9 cellular contexts compared by ENCODE assay signal in genomic region chr12:75641031-75641780, GRCh38.
DNase-seq lines count a peak whose midpoint lies in the region; ATAC-seq and TF ChIP-seq lines count a peak whose summit lies in the region.
"Had no signal": no experiment of that assay in that cellular context is flagged by ENCODE, and none has a peak within 500 bp of the region (broad histone marks: within the 10 kb centered on the region; RNA-seq: fewer than 3 reads in every experiment).

No MANE protein-coding gene starts in this region.

- peak; percentile 98 for ATAC-seq in GM21528 (IDR thresholded peaks at IDR 0.05; ENCODE audit: low FRiP score, unreplicated experiment)
- ATAC-seq in gastroesophageal sphincter, result peak; percentile 25
- ATAC-seq in stimulated activated naive CD8-positive, alpha-beta T cell treated with anti-CD3 and anti-CD28 coated beads, Interleukin-15, amount 100 ng/mL, for 72 hours, result peak; percentile 97

- H3K9me3 Mint-ChIP-seq in stimulated activated naive CD8-positive, alpha-beta T cell treated with anti-CD3 and anti-CD28 coated beads, Interleukin-15, amount 100 ng/mL, for 72 hours, result no peaks in the 10 kb centered on the region

- H3K27me3 Mint-ChIP-seq in stimulated activated naive CD8-positive, alpha-beta T cell treated with anti-CD3 and anti-CD28 coated beads, Interleukin-15, amount 100 ng/mL, for 72 hours, result peaks cover 17% of the 10 kb centered on the region

- DNase-seq in GF-D8 (lab: John Stamatoyannopoulos, UW) (peak; percentile 9), HT-29 (ENCODE audit: low spot score) (peak; percentile 71), head of caudate nucleus (no peak), NCI-H1105 (lab: John Stamatoyannopoulos, UW) (no peak)
- DNase-seq in activated CD4-positive, alpha-beta T cell treated with anti-CD3 and anti-CD28 coated beads, Interleukin-2, amount 50 U/mL, for 24 hours (ENCODE audit: low read depth in 1 of 2, low spot score in 1 of 2), result peak; percentile 6 to 37
- DNase-seq in stimulated activated naive CD8-positive, alpha-beta T cell treated with anti-CD3 and anti-CD28 coated beads, Interleukin-15, amount 100 ng/mL, for 72 hours, result peak; percentile 25 to 62

- 59 to 77% methylated on average over 4 of the region's 4 CpGs for WGBS in gastroesophageal sphincter (ENCODE audit: low coverage in 1 of 2), 2 donors

- no peak for TF ChIP-seq EP300 in gastroesophageal sphincter (IDR thresholded peaks at IDR 0.05)

- intact Hi-C loops in head of caudate nucleus (cut with DNase I), result no loop called here

- no peak overlapping the region for H3K4me3 ChIP-seq in gastroesophageal sphincter
- H3K4me3 ChIP-seq: SK-N-MC had no signal

- H3K36me3 ChIP-seq in gastroesophageal sphincter, result no peaks in the 10 kb centered on the region

- H3K27ac ChIP-seq in gastroesophageal sphincter, result no peak overlapping the region
- H3K27ac ChIP-seq: SK-N-MC had no signal

- H3K4me3 Mint-ChIP-seq in stimulated activated naive CD8-positive, alpha-beta T cell treated with anti-CD3 and anti-CD28 coated beads, Interleukin-15, amount 100 ng/mL, for 72 hours, result peak overlapping the region in 1 of 2 donors; percentile 61

- no peaks in the 10 kb centered on the region for H3K4me1 ChIP-seq in gastroesophageal sphincter

- peak overlapping the region in 1 of 2 donors; percentile 47 for H3K27ac Mint-ChIP-seq in stimulated activated naive CD8-positive, alpha-beta T cell treated with anti-CD3 and anti-CD28 coated beads, Interleukin-15, amount 100 ng/mL, for 72 hours

- TF ChIP-seq CTCF in gastroesophageal sphincter (IDR thresholded peaks at IDR 0.05), result no peak

- peaks cover 46% of the 10 kb centered on the region for H3K4me1 Mint-ChIP-seq in stimulated activated naive CD8-positive, alpha-beta T cell treated with anti-CD3 and anti-CD28 coated beads, Interleukin-15, amount 100 ng/mL, for 72 hours

- no peak for TF ChIP-seq POLR2A in gastroesophageal sphincter (IDR thresholded peaks at IDR 0.05)

- no peaks in the 10 kb centered on the region for H3K9me3 ChIP-seq in gastroesophageal sphincter

- no peaks in the 10 kb centered on the region for H3K27me3 ChIP-seq in gastroesophageal sphincter

Comparison
In these comparisons a context has a peak if more than half of its experiments do, and no peak if none do; other contexts are left out.
1. DNase-seq: peak in GF-D8 (single experiment), HT-29 (single experiment), activated CD4-positive, alpha-beta T cell treated with anti-CD3 and anti-CD28 coated beads, Interleukin-2, amount 50 U/mL, for 24 hours (2 of 2) and stimulated activated naive CD8-positive, alpha-beta T cell treated with anti-CD3 and anti-CD28 coated beads, Interleukin-15, amount 100 ng/mL, for 72 hours (2 of 2); none in head of caudate nucleus (0 of 42) and NCI-H1105 (single experiment).
2. ATAC-seq: peak in every context shown above with its lines; median percentile 98 in GM21528; 97 in stimulated activated naive CD8-positive, alpha-beta T cell treated with anti-CD3 and anti-CD28 coated beads, Interleukin-15, amount 100 ng/mL, for 72 hours; 25 in gastroesophageal sphincter.